Comparison of ENCODE assay signal across 33 cellular contexts in the genomic region with DNA sequence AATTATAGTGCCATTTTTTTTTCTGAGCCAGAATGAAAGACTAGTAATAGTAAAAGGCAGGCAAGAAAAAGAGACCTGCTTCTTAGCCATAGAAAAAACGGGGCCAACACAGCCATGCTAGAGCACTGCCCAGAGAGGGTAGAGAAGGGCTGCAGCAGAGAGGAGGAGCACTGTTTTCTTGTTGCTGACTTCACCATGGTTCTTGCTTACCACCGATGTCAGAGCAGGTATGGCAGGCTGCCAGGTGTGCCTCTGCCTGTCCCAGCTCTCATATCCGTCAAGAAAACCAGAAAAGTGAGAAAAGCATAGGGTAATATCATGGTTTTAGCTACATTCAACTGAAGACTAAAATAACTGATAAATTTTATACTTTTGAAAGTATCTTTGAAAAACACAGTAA.
DNase-seq lines count a peak whose midpoint lies in the region; ATAC-seq, FAIRE-seq and TF ChIP-seq lines count a peak whose summit lies in the region.
"Had no signal": no experiment of that assay in that cellular context is flagged by ENCODE, and none has a peak within 500 bp of the region (broad histone marks: within the 10 kb centered on the region; RNA-seq: fewer than 3 reads in every experiment).

No MANE protein-coding gene starts in this region.

- DNase-seq in activated gamma-delta T cell treated with Interleukin-2 at 50 U/mL for 16 hours (peak; percentile 31), activated gamma-delta T cell (lab: John Stamatoyannopoulos, UW) (no peak), MM.1S (peak; percentile 69), K562 (ENCODE audit: extremely low read depth in 1 of 4, low spot score in 3 of 4) (peak in 2 of 4 experiments; percentile 24 to 42), KG1 (lab: John Stamatoyannopoulos, UW) (no peak)
- peak in 5 of 9 donors; percentile 4 to 34 (median 21) for DNase-seq in naive thymus-derived CD4-positive, alpha-beta T cell
- DNase-seq: activated CD4-positive, alpha-beta memory T cell treated with anti-CD3 and anti-CD28 coated beads, Interleukin-2, amount 10 ng/mL, durations not matched to agents 7 days and 5 days; anterior cingulate cortex; C1 segment of cervical spinal cord; Caco-2; DMS79 treated with DMSO at 0.1 percent for 48 hours; esophagus squamous epithelium; foreskin melanocyte; H7; MG63; naive B cell; NCI-H1436; NCI-H2081 treated with DMSO at 0.1 percent for 48 hours; NCI-H446; nucleus accumbens; psoas muscle had no signal

- no peak overlapping the region for H3K4me3 Mint-ChIP-seq in naive thymus-derived CD4-positive, alpha-beta T cell
- H3K4me3 Mint-ChIP-seq: activated CD4-positive, alpha-beta memory T cell treated with anti-CD3 and anti-CD28 coated beads, Interleukin-2, amount 10 ng/mL, durations not matched to agents 7 days and 5 days; activated naive CD8-positive, alpha-beta T cell; activated T-helper 1 cell treated with anti-CD3 and anti-CD28 coated beads, Interleukin-12 subunit alpha, Interleukin-12 subunit beta, Interleukin-2, Interleukin-4 antibody, amounts not matched to agents 30 ng/mL and 10 ng/mL and 1 ng/mL, durations not matched to agents 14 hours and 24 hours and 36 hours; stimulated activated naive CD8-positive, alpha-beta T cell treated with anti-CD3 and anti-CD28 coated beads, Interleukin-15, Interleukin-2, amounts not matched to agents 100 ng/mL and 50 ng/mL, for 24 hours had no signal

- H3K27me3 ChIP-seq in MM.1S (replicated peaks; ENCODE audit: insufficient read depth, low read length) (no peaks in the 10 kb centered on the region), K562 (ENCODE audit: control insufficient read depth in 2 of 2, insufficient read depth in 2 of 2, low read length in 2 of 2) (no peaks in the 10 kb centered on the region)
- no peaks in the 10 kb centered on the region for H3K27me3 ChIP-seq in naive thymus-derived CD4-positive, alpha-beta T cell (ENCODE audit: control insufficient read depth in 2 of 2, insufficient read depth in 2 of 2, low read length in 2 of 2)
- H3K27me3 ChIP-seq: esophagus squamous epithelium, MG63, SJSA1, vagina had no signal

- H3K27ac ChIP-seq in MM.1S (ENCODE audit: low read length) (peak overlapping the region; percentile 70; the same call in 1 of the 2 replicates), K562 (ENCODE audit: extremely low read depth, low read depth, low read length) (no peak overlapping the region)
- no peak overlapping the region for H3K27ac ChIP-seq in naive thymus-derived CD4-positive, alpha-beta T cell (ENCODE audit: low read depth, low read length)
- H3K27ac ChIP-seq: coronary artery, esophagus squamous epithelium, psoas muscle, SJSA1, vagina had no signal

- H3K9me2 ChIP-seq in MM.1S (replicated peaks; ENCODE audit: insufficient read depth, low read length): no peaks in the 10 kb centered on the region

- no peaks in the 10 kb centered on the region for H3K9me3 ChIP-seq in MM.1S (replicated peaks; ENCODE audit: insufficient read depth, low read length)
- no peaks in the 10 kb centered on the region for H3K9me3 ChIP-seq in K562 (replicated peaks; ENCODE audit: control insufficient read depth, insufficient read depth, low read depth, low read length)
- H3K9me3 ChIP-seq in naive thymus-derived CD4-positive, alpha-beta T cell (ENCODE audit: control insufficient read depth in 2 of 3, low read length in 3 of 3): no peaks in the 10 kb centered on the region
- H3K9me3 ChIP-seq: Caco-2, esophagus squamous epithelium, MG63, psoas muscle, SJSA1, vagina had no signal

- POLR2A ChIA-PET in K562 (lab: Yijun Ruan, JAX): interaction anchor here (0.6 to 1.5 kb wide), 4 partner anchors 9 to 367 kb away, joined by 3 to 4 read pairs (median 3); no protein-coding TSS in a partner anchor
- POLR2A ChIA-PET in naive thymus-derived CD4-positive, alpha-beta T cell (lab: Charles Lee): no interaction called here

- in situ Hi-C loops in K562 (cut with MboI): no loop called here

- H3F3A ChIP-seq in MM.1S (ENCODE audit: insufficient read depth, low read length): no peaks in the 10 kb centered on the region

- TF ChIP-seq EP300 in K562 (IDR thresholded peaks at IDR 0.05; ENCODE audit: low read length): no peak

- peaks cover 4 to 49% (median 31%) of the 10 kb centered on the region in 5 donors for H3K36me3 Mint-ChIP-seq in naive thymus-derived CD4-positive, alpha-beta T cell

- 14% methylated on average over 3 of the region's 3 CpGs for WGBS in K562 (ENCODE audit: insufficient coverage, low coverage, missing lambda C conversion rate)

- H3K9me3 Mint-ChIP-seq in naive thymus-derived CD4-positive, alpha-beta T cell: peaks cover 0 to 1% (median 0%) of the 10 kb centered on the region in 11 donors
- H3K9me3 Mint-ChIP-seq: activated CD4-positive, alpha-beta memory T cell treated with anti-CD3 and anti-CD28 coated beads, Interleukin-2, amount 10 ng/mL, durations not matched to agents 7 days and 5 days; activated T-helper 1 cell treated with anti-CD3 and anti-CD28 coated beads, Interleukin-12 subunit alpha, Interleukin-12 subunit beta, Interleukin-2, Interleukin-4 antibody, amounts not matched to agents 30 ng/mL and 10 ng/mL and 1 ng/mL, durations not matched to agents 14 hours and 24 hours and 36 hours; naive B cell; stimulated activated naive CD8-positive, alpha-beta T cell treated with anti-CD3 and anti-CD28 coated beads, Interleukin-15, Interleukin-2, amounts not matched to agents 100 ng/mL and 50 ng/mL, for 24 hours had no signal

- no peak overlapping the region for H3K4me3 ChIP-seq in MM.1S (ENCODE audit: low read length)
- H3K4me3 ChIP-seq in K562: no peak overlapping the region
- no peak overlapping the region for H3K4me3 ChIP-seq in naive thymus-derived CD4-positive, alpha-beta T cell (ENCODE audit: low read length)
- H3K4me3 ChIP-seq: coronary artery, esophagus squamous epithelium, MG63, psoas muscle, SJSA1, vagina had no signal

- ATAC-seq in K562: peak; percentile 79
- ATAC-seq in naive thymus-derived CD4-positive, alpha-beta T cell: no peak
- no peak for ATAC-seq in GM19328 (IDR thresholded peaks at IDR 0.05; ENCODE audit: unreplicated experiment)
- no peak for ATAC-seq in HG02840 (IDR thresholded peaks at IDR 0.05; ENCODE audit: low FRiP score, unreplicated experiment)
- ATAC-seq: activated CD4-positive, CD25-positive, alpha-beta regulatory T cell treated with anti-CD3 and anti-CD28 coated beads, Interleukin-2, amount 50 U/mL, for 24 hours; left lobe of liver; Panc1; psoas muscle had no signal

- H4K20me1 ChIP-seq in MM.1S (ENCODE audit: insufficient read depth, low read length) (no peaks in the 10 kb centered on the region), K562 (replicated peaks; ENCODE audit: control insufficient read depth, insufficient read depth, low read length) (no peaks in the 10 kb centered on the region)

- TF ChIP-seq CTCF in MM.1S (IDR thresholded peaks at IDR 0.05; ENCODE audit: low read length): no peak
- TF ChIP-seq CTCF in K562 (IDR thresholded peaks at IDR 0.05 in 2 of 3, conservative IDR thresholded peaks at IDR 0.05 in 1 of 3; ENCODE audit: insufficient read depth in 2 of 3, low read depth in 1 of 3, low read length in 3 of 3): no peak

- H3K79me2 ChIP-seq in MM.1S (ENCODE audit: low read length): peaks cover 18% of the 10 kb centered on the region
- no peaks in the 10 kb centered on the region for H3K79me2 ChIP-seq in K562 (ENCODE audit: control insufficient read depth, insufficient read depth, low read length)

- H3K27me3 Mint-ChIP-seq in naive thymus-derived CD4-positive, alpha-beta T cell: no peaks in the 10 kb centered on the region
- H3K27me3 Mint-ChIP-seq: activated CD4-positive, alpha-beta memory T cell treated with anti-CD3 and anti-CD28 coated beads, Interleukin-2, amount 10 ng/mL, durations not matched to agents 7 days and 5 days; activated naive CD8-positive, alpha-beta T cell; naive B cell; stimulated activated naive CD8-positive, alpha-beta T cell treated with anti-CD3 and anti-CD28 coated beads, Interleukin-15, Interleukin-2, amounts not matched to agents 100 ng/mL and 50 ng/mL, for 24 hours had no signal

- FAIRE-seq in K562 (lab: Jason Lieb, UNC): no peak
- FAIRE-seq: bronchial epithelial cell had no signal

- H3K9ac ChIP-seq in MM.1S (ENCODE audit: low read length) (peak overlapping the region; percentile 27; the same call in 1 of the 2 replicates), K562 (ENCODE audit: insufficient read depth in 1 of 2, low read depth in 2 of 2, low read length in 2 of 2) (peak overlapping the region in 1 of 2 experiments; percentile 46; a peak in 1 of 4 replicates)

- H3K36me3 ChIP-seq in MM.1S (replicated peaks; ENCODE audit: insufficient read depth, low read length) (no peaks in the 10 kb centered on the region), K562 (ENCODE audit: control insufficient read depth, insufficient read depth, low read length) (peaks cover 3% of the 10 kb centered on the region; the same call in 1 of the 3 replicates)
- no peaks in the 10 kb centered on the region for H3K36me3 ChIP-seq in naive thymus-derived CD4-positive, alpha-beta T cell (ENCODE audit: control insufficient read depth in 2 of 3, insufficient read depth in 3 of 3, low read length in 3 of 3)
- H3K36me3 ChIP-seq: MG63, SJSA1, vagina had no signal

- H3K4me1 ChIP-seq in MM.1S (ENCODE audit: low read length): peaks cover 5% of the 10 kb centered on the region
- H3K4me1 ChIP-seq in K562 (replicated peaks in 1 of 2; ENCODE audit: control insufficient read depth in 2 of 2, insufficient read depth in 2 of 2, low read length in 2 of 2): peaks cover 0 to 7% of the 10 kb centered on the region in 2 experiments; a peak in 1 of 5 replicates
- no peaks in the 10 kb centered on the region for H3K4me1 ChIP-seq in naive thymus-derived CD4-positive, alpha-beta T cell (ENCODE audit: control insufficient read depth in 2 of 2, insufficient read depth in 2 of 2, low read length in 2 of 2)
- H3K4me1 ChIP-seq: Caco-2, esophagus squamous epithelium, SJSA1, vagina had no signal

- BruUV-seq in K562 (replicated peaks; lab: Mats Ljungman, UMichigan): no TSS peak

- H3K27ac Mint-ChIP-seq in naive thymus-derived CD4-positive, alpha-beta T cell: peak overlapping the region in 1 of 9 donors; percentile 6
- H3K27ac Mint-ChIP-seq: activated CD4-positive, alpha-beta memory T cell treated with anti-CD3 and anti-CD28 coated beads, Interleukin-2, amount 10 ng/mL, durations not matched to agents 7 days and 5 days; activated naive CD8-positive, alpha-beta T cell; activated T-helper 1 cell treated with anti-CD3 and anti-CD28 coated beads, Interleukin-12 subunit alpha, Interleukin-12 subunit beta, Interleukin-2, Interleukin-4 antibody, amounts not matched to agents 30 ng/mL and 10 ng/mL and 1 ng/mL, durations not matched to agents 14 hours and 24 hours and 36 hours; stimulated activated naive CD8-positive, alpha-beta T cell treated with anti-CD3 and anti-CD28 coated beads, Interleukin-15, Interleukin-2, amounts not matched to agents 100 ng/mL and 50 ng/mL, for 24 hours had no signal

- H3K9me1 ChIP-seq in K562 (ENCODE audit: control insufficient read depth, insufficient read depth, low read length): no peaks in the 10 kb centered on the region

- H2AFZ ChIP-seq in MM.1S (ENCODE audit: low read length): no peak overlapping the region
- no peak overlapping the region for H2AFZ ChIP-seq in K562 (ENCODE audit: low read depth, low read length)

- H3K4me1 Mint-ChIP-seq in naive thymus-derived CD4-positive, alpha-beta T cell: peaks cover 3 to 43% (median 30%) of the 10 kb centered on the region in 7 donors
- H3K4me1 Mint-ChIP-seq: activated CD4-positive, alpha-beta memory T cell treated with anti-CD3 and anti-CD28 coated beads, Interleukin-2, amount 10 ng/mL, durations not matched to agents 7 days and 5 days had no signal

- CTCF ChIA-PET in K562 (lab: Yijun Ruan, JAX; ENCODE audit: low intra/inter-chr PET ratio): no interaction called here
- CTCF ChIA-PET in naive thymus-derived CD4-positive, alpha-beta T cell (lab: Charles Lee): interaction anchor here (0.6 kb wide), 1 partner anchor 70 kb away, joined by 3 read pairs; no protein-coding TSS in a partner anchor

- intact Hi-C loops in K562 (cut with micrococcal nuclease): no loop called here
- intact Hi-C loops in naive thymus-derived CD4-positive, alpha-beta T cell (cut with micrococcal nuclease): no loop called here

- no peak for TF ChIP-seq RAD21 in K562 (CRISPR knock-in tag; conservative IDR thresholded peaks at IDR 0.05 in 1 of 2, IDR thresholded peaks at IDR 0.05 in 1 of 2)

- TF ChIP-seq POLR2A in K562 (conservative IDR thresholded peaks at IDR 0.05): no peak

- peak overlapping the region; percentile 39; the same call in 1 of the 2 replicates for H3K4me2 ChIP-seq in MM.1S (ENCODE audit: low read depth, low read length)
- no peak overlapping the region for H3K4me2 ChIP-seq in K562 (ENCODE audit: insufficient read depth, low read length)

Comparison
In these comparisons a context has a peak if more than half of its experiments do, and no peak if none do; other contexts are left out.
1. DNase-seq: peak in activated gamma-delta T cell treated with Interleukin-2 at 50 U/mL for 16 hours (single experiment), MM.1S (single experiment) and naive thymus-derived CD4-positive, alpha-beta T cell (5 of 9); none in activated gamma-delta T cell (single experiment) and KG1 (single experiment).